In the genomic region with DNA sequence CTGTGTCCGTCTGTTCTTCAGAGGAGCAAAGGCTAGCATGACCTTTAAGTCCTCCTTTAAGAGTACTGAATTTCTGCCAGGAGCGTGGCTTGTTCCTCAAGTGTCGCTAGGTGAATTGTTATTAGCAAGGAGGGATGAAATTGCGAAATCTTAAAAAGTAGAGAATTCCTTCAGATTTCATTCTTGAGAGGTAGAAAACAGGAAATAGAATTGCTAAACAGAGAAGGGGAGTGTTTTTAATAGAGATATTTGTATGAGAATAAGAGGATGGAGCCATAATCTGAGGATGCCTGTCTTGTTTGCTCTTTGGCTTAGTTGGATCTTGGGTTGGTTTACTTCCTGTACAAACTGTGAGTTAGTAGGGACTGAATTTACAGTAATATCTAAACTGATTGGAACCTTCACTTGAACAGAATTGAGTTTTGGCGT, we compare ENCODE assay signal across 22 cellular contexts. TPM values are rescaled to one million over a fixed set of nuclear protein-coding genes. Genes with fewer than 3 reads are reported as not detected.
DNase-seq lines count a peak whose midpoint lies in the region; ATAC-seq, FAIRE-seq and TF ChIP-seq lines count a peak whose summit lies in the region.
"Had no signal": no experiment of that assay in that cellular context is flagged by ENCODE, and none has a peak within 500 bp of the region (broad histone marks: within the 10 kb centered on the region; RNA-seq: fewer than 3 reads in every experiment).

No MANE protein-coding gene starts in this region.

- SMC1A ChIA-PET in GM12878 (lab: Charles Lee; ENCODE audit: uncharacterized antibody, unreplicated experiment): interaction anchor here (0.8 to 1.9 kb wide), 2 partner anchors 18 to 572 kb away, joined by 3 to 10 read pairs; no protein-coding TSS in a partner anchor

- TF ChIP-seq EP300 in GM12878 (IDR thresholded peaks at IDR 0.05; ENCODE audit: borderline replicate concordance in 1 of 2, control insufficient read depth in 1 of 2, low read depth in 2 of 2, low read length in 2 of 2): no peak

- ATAC-seq in GM12878: no peak
- ATAC-seq in left lobe of liver: peak; percentile 27
- ATAC-seq: psoas muscle had no signal

- DNase-seq in DMS53 (lab: John Stamatoyannopoulos, UW) (peak; percentile 51), DMS53 treated with DMSO at 0.1 percent for 48 hours (lab: John Stamatoyannopoulos, UW; ENCODE audit: unreplicated experiment) (no peak), GM12878 (ENCODE audit: low read depth, low spot score) (no peak), left lobe of liver (ENCODE audit: low spot score) (no peak), thyroid gland (peak; percentile 64 to 66), testis (no peak), NCI-H2029 (lab: John Stamatoyannopoulos, UW) (no peak), NCI-H446 treated with DMSO at 0.1 percent for 48 hours (lab: John Stamatoyannopoulos, UW) (no peak)
- DNase-seq: 8988T; activated CD4-positive, alpha-beta T cell treated with anti-CD3 and anti-CD28 coated beads, Interleukin-2, amount 50 U/mL, for 48 hours; amygdala; CD4-positive, CD25-positive, alpha-beta regulatory T cell; cortex of kidney; DMS79 treated with DMSO at 0.1 percent for 48 hours; erythroblast; hippocampal formation; kidney glomerular epithelial cell; naive B cell; NCI-H187 treated with DMSO at 0.1 percent for 48 hours; psoas muscle; SW 1271 had no signal

- H4K20me1 ChIP-seq in GM12878 (ENCODE audit: control insufficient read depth, insufficient read depth): no peaks in the 10 kb centered on the region

- RAD21 ChIA-PET in GM12878 (lab: Charles Lee; ENCODE audit: unreplicated experiment): no interaction called here

- no peaks in the 10 kb centered on the region; a peak in 1 of 4 replicates for H3K36me3 ChIP-seq in GM12878 (ENCODE audit: control insufficient read depth in 2 of 2, insufficient read depth in 2 of 2, low read length in 1 of 2)
- no peaks in the 10 kb centered on the region for H3K36me3 ChIP-seq in thyroid gland
- H3K36me3 ChIP-seq in testis (ENCODE audit: low read depth, missing control alignments): no peaks in the 10 kb centered on the region
- H3K36me3 ChIP-seq: suprapubic skin had no signal

- WGBS in GM12878 (ENCODE audit: insufficient coverage, insufficient replicate concordance, low lambda C conversion rate, missing lambda C conversion rate): 85% methylated on average over 5 of the region's 5 CpGs
- 24 to 31% methylated on average over 5 of the region's 5 CpGs for WGBS in thyroid gland, 2 donors
- 48 to 55% methylated on average over 5 of the region's 5 CpGs for WGBS in testis, 2 donors

- H3K27me3 ChIP-seq in GM12878 (replicated peaks in 1 of 2; ENCODE audit: control insufficient read depth in 2 of 2, insufficient read depth in 2 of 2, low read length in 1 of 2) (no peaks in the 10 kb centered on the region), thyroid gland (no peaks in the 10 kb centered on the region), testis (no peaks in the 10 kb centered on the region)
- H3K27me3 ChIP-seq: suprapubic skin had no signal

- no peaks in the 10 kb centered on the region; the same call in 1 of the 2 replicates for H3K79me2 ChIP-seq in GM12878 (ENCODE audit: control insufficient read depth, insufficient read depth, low read length)

- no peak for FAIRE-seq in GM12878 (lab: Jason Lieb, UNC)

- in situ Hi-C loops in GM12878 (cut with MboI): no loop called here

- H2AFZ ChIP-seq in GM12878 (ENCODE audit: control insufficient read depth, low read depth, low read length): no peak overlapping the region

- TF ChIP-seq RAD21 in GM12878 (IDR thresholded peaks at IDR 0.05; ENCODE audit: insufficient read depth, low read depth, low read length): no peak

- H3K4me2 ChIP-seq in GM12878 (ENCODE audit: control insufficient read depth, insufficient read depth): no peak overlapping the region

- no peak for TF ChIP-seq CTCF in GM12878 (IDR thresholded peaks at IDR 0.05 in 2 of 3, conservative IDR thresholded peaks at IDR 0.05 in 1 of 3; ENCODE audit: control insufficient read depth in 2 of 3, extremely low read depth in 1 of 3, insufficient read depth in 1 of 3, low read depth in 3 of 3, low read length in 3 of 3)
- TF ChIP-seq CTCF in thyroid gland (IDR thresholded peaks at IDR 0.05): no peak
- no peak for TF ChIP-seq CTCF in testis (IDR thresholded peaks at IDR 0.05)

- intact Hi-C loops in GM12878 (cut with micrococcal nuclease; ENCODE audit: unreplicated experiment): no loop called here
- intact Hi-C loops in thyroid gland (cut with DNase I): no loop called here
- intact Hi-C loops in testis (cut with DNase I; ENCODE audit: low total_unique reads): no loop called here

- CTCF ChIA-PET in GM12878 (lab: Yijun Ruan, JAX): interaction anchor here (0.6 to 2.6 kb wide), 5 partner anchors 24 to 1527 kb away, joined by 3 to 12 read pairs (median 6); no protein-coding TSS in a partner anchor

- POLR2A ChIA-PET in GM12878 (lab: Charles Lee): interaction anchor here (0.6 kb wide), 1 partner anchor 133 kb away, joined by 5 read pairs; no protein-coding TSS in a partner anchor

- no peak overlapping the region for H3K27ac ChIP-seq in GM12878 (ENCODE audit: control insufficient read depth, insufficient read depth)
- peak overlapping the region; percentile 31 to 87 (median 75) for H3K27ac ChIP-seq in thyroid gland
- H3K27ac ChIP-seq in testis: no peak overlapping the region
- H3K27ac ChIP-seq: psoas muscle, suprapubic skin had no signal

- H3K4me3 ChIP-seq in GM12878 (no peak overlapping the region), thyroid gland (replicated peaks in 1 of 3) (no peak overlapping the region), testis (no peak overlapping the region)
- H3K4me3 ChIP-seq: psoas muscle, suprapubic skin had no signal

- H3K4me1 ChIP-seq in GM12878 (ENCODE audit: control insufficient read depth, insufficient read depth, low read length): no peaks in the 10 kb centered on the region
- peaks cover 31 to 38% of the 10 kb centered on the region in 2 donors for H3K4me1 ChIP-seq in thyroid gland
- no peaks in the 10 kb centered on the region for H3K4me1 ChIP-seq in testis

- BruUV-seq in GM12878 (replicated peaks; lab: Mats Ljungman, UMichigan): TSS peak; percentile 32

- no peak overlapping the region for H3K9ac ChIP-seq in GM12878 (ENCODE audit: control insufficient read depth, insufficient read depth, low read length)

- no peaks in the 10 kb centered on the region for H3K9me3 ChIP-seq in GM12878 (replicated peaks; ENCODE audit: control insufficient read depth, insufficient read depth, low read length)
- H3K9me3 ChIP-seq in thyroid gland: no peaks in the 10 kb centered on the region
- no peaks in the 10 kb centered on the region for H3K9me3 ChIP-seq in testis
- H3K9me3 ChIP-seq: psoas muscle, suprapubic skin had no signal

- TF ChIP-seq POLR2A in GM12878 (IDR thresholded peaks at IDR 0.05; ENCODE audit: low read depth, low read length) (no peak), thyroid gland (IDR thresholded peaks at IDR 0.05) (no peak), testis (IDR thresholded peaks at IDR 0.05) (no peak)

TF ChIP-seq in GM12878, 131 proteins besides CTCF, POLR2A, EP300 and RAD21:
- TF ChIP-seq ZNF207 (IDR thresholded peaks at IDR 0.05; ENCODE audit: borderline replicate concordance): no peak
- no peak for TF ChIP-seq SIN3A (IDR thresholded peaks at IDR 0.05; ENCODE audit: low read depth, low read length)
- no peak for TF ChIP-seq SP1 (IDR thresholded peaks at IDR 0.05; ENCODE audit: low read depth, low read length)
- TF ChIP-seq CBX3 (IDR thresholded peaks at IDR 0.05; ENCODE audit: borderline replicate concordance, low read depth): no peak
- no peak for TF ChIP-seq STAT1 (conservative IDR thresholded peaks at IDR 0.05)
- no peak for TF ChIP-seq NBN (IDR thresholded peaks at IDR 0.05)
- no peak for TF ChIP-seq CHD2 (IDR thresholded peaks at IDR 0.05; ENCODE audit: borderline replicate concordance, low read depth, low read length)
- no peak for TF ChIP-seq TAF1 (IDR thresholded peaks at IDR 0.05; ENCODE audit: borderline replicate concordance, low read depth, low read length)
- TF ChIP-seq IKZF1 (conservative IDR thresholded peaks at IDR 0.05): no peak
- no peak for TF ChIP-seq SREBF2 (IDR thresholded peaks at IDR 0.05; ENCODE audit: low read length)
- TF ChIP-seq, protein P1, sequence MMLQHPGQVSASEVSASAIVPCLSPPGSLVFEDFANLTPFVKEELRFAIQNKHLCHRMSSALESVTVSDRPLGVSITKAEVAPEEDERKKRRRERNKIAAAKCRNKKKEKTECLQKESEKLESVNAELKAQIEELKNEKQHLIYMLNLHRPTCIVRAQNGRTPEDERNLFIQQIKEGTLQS (IDR thresholded peaks at IDR 0.05; ENCODE audit: borderline replicate concordance, extremely low read depth, low read depth, low read length): no peak
- no peak for TF ChIP-seq RB1 (IDR thresholded peaks at IDR 0.05; ENCODE audit: borderline replicate concordance)
- TF ChIP-seq CBX5 (IDR thresholded peaks at IDR 0.05; ENCODE audit: low read depth): no peak

RNA-seq across cellular contexts. Expression of a gene that starts 39.2 kb away (rescaled TPM):
- total RNA-seq in GM12878 (2013; cell fraction: nucleolus; rRNA removed): 67.3 and 73.2 TPM in 2 replicates
- 39.3 and 42.9 TPM in 2 replicates for total RNA-seq in GM12878 (2014; rRNA removed)
- 51.7 and 55.0 TPM in 2 replicates for total RNA-seq in GM12878 (2014; rRNA removed; fragmentation: Illumina TruSeq; extraction: Trizol)
- total RNA-seq in GM12878 (2021): 45.6 and 53.2 TPM in 2 replicates
- 26.7 TPM for polyA plus RNA-seq in GM12878 (2011; ENCODE audit: low read depth)
- 47.3 and 54.1 TPM in 2 replicates for polyA plus RNA-seq in GM12878 (2011; rRNA removed)
- 40.4 and 42.3 TPM in 2 replicates for polyA plus RNA-seq in GM12878 (2011; cell fraction: cytosol; rRNA removed)
- 37.6 and 43.1 TPM in 2 replicates for polyA plus RNA-seq in GM12878 (2011; cell fraction: nucleus; rRNA removed)
- 23.0 and 23.9 TPM in 2 replicates for polyA plus RNA-seq in GM12878 (2012)
- polyA plus RNA-seq in GM12878 (2014; fragmentation: Illumina TruSeq; extraction: Trizol): 52.0 and 64.1 TPM in 2 replicates
- 10 to 100 TPM; 26.3 to 48.8 TPM for polyA plus RNA-seq in GM12878 (2014; fragmentation: Nextera tagmentation; extraction: Ambion mirVana)
- 41.6 and 42.6 TPM in 2 replicates for polyA plus RNA-seq in GM12878 (2014; rRNA removed)
- polyA plus RNA-seq in GM12878 (2016; fragmentation: Nextera tagmentation; extraction: Ambion mirVana): 10 to 100 TPM; 46.6 to 51.7 TPM
- 56.5 and 59.0 TPM in 2 replicates for polyA minus RNA-seq in GM12878 (2011; rRNA and poly(A)+ RNA removed)
- polyA minus RNA-seq in GM12878 (2011; cell fraction: cytosol; rRNA and poly(A)+ RNA removed): 11.1 and 20.9 TPM in 2 replicates
- 17.5 and 31.8 TPM in 2 replicates for polyA minus RNA-seq in GM12878 (2011; cell fraction: nucleus; rRNA and poly(A)+ RNA removed)
- 12.9 TPM for total RNA-seq in left lobe of liver
- 10 to 100 TPM; 19.2 to 21.6 (median 20.3) TPM for total RNA-seq in thyroid gland
- total RNA-seq in testis: 10 to 100 TPM; 20.3 to 24.7 TPM
- 15.3 TPM for polyA plus RNA-seq in testis (ENCODE audit: insufficient read depth, low read depth, low replicate concordance)

Comparison
In these comparisons a context has a peak if more than half of its experiments do, and no peak if none do; other contexts are left out.
1. DNase-seq: peak in DMS53 (single experiment) and thyroid gland (2 of 2); none in DMS53 treated with DMSO at 0.1 percent for 48 hours (single experiment), GM12878 (single experiment), left lobe of liver (single experiment), testis (single experiment), NCI-H2029 (single experiment) and NCI-H446 treated with DMSO at 0.1 percent for 48 hours (single experiment).
2. H3K27ac ChIP-seq: peak in thyroid gland (3 of 3); none in GM12878 (single experiment) and testis (0 of 2).